In genomic region chr5:10524376-10525123, GRCh38 we compare ENCODE assay signal across 12 cellular contexts. TPM values are rescaled to one million over a fixed set of nuclear protein-coding genes. Genes with fewer than 3 reads are reported as not detected.
DNase-seq lines count a peak whose midpoint lies in the region; ATAC-seq and TF ChIP-seq lines count a peak whose summit lies in the region.
"Had no signal": no experiment of that assay in that cellular context is flagged by ENCODE, and none has a peak within 500 bp of the region (broad histone marks: within the 10 kb centered on the region; RNA-seq: fewer than 3 reads in every experiment).

No MANE protein-coding gene starts in this region.

- no peak overlapping the region for H3K9ac ChIP-seq in mesendoderm (ENCODE audit: low read length)

- DNase-seq in A172 (ENCODE audit: low spot score) (peak; percentile 85), WERI-Rb-1 (peak; percentile 99), hypothalamus (lab: John Stamatoyannopoulos, UW) (peak in 38 of 51 donors; percentile 6 to 81 (median 55)), mesendoderm (no peak), SK-N-DZ (ENCODE audit: low spot score) (no peak)
- DNase-seq in stimulated activated naive CD4-positive, alpha-beta T cell treated with Interleukin-2 at 50 U/mL for 16 hours (lab: John Stamatoyannopoulos, UW) = no peak
- DNase-seq: colonic mucosa, kidney, OCI-M1 had no signal

- H2BK15ac ChIP-seq in mesendoderm (replicated peaks; ENCODE audit: low read depth) = no peak overlapping the region

- WGBS in mesendoderm (ENCODE audit: extremely low coverage, insufficient coverage, low lambda C conversion rate) = no CpG with 5 or more reads among the region's 19 CpGs

- no peak overlapping the region for H3K4me2 ChIP-seq in mesendoderm (ENCODE audit: low read length)

- no peak overlapping the region for H2BK120ac ChIP-seq in mesendoderm (ENCODE audit: low read depth, low read length)

- no peak for TF ChIP-seq CTCF in WERI-Rb-1 (IDR thresholded peaks at IDR 0.05; ENCODE audit: low read depth, low read length)

- H3K18ac ChIP-seq in mesendoderm (ENCODE audit: low read length) = no peak overlapping the region

- no peak overlapping the region for H3K4ac ChIP-seq in mesendoderm (ENCODE audit: low read depth, low read length)

- H2AK5ac ChIP-seq in mesendoderm (ENCODE audit: low read length) = no peak overlapping the region

- no peak overlapping the region for H4K8ac ChIP-seq in mesendoderm (ENCODE audit: low read depth, low read length)

- no peak overlapping the region for H3K56ac ChIP-seq in mesendoderm (ENCODE audit: low read length)

- H3K4me1 ChIP-seq in mesendoderm (ENCODE audit: control insufficient read depth, low read depth, low read length) = no peaks in the 10 kb centered on the region
- H3K4me1 ChIP-seq: colonic mucosa had no signal

- no peaks in the 10 kb centered on the region for H3K79me2 ChIP-seq in mesendoderm (ENCODE audit: control insufficient read depth, insufficient read depth, low read length)

- H2BK5ac ChIP-seq in mesendoderm (ENCODE audit: low read length) = no peak overlapping the region

- peak overlapping the region; percentile 91 for H3K27ac ChIP-seq in WERI-Rb-1
- H3K27ac ChIP-seq in mesendoderm (ENCODE audit: low read depth, low read length) = no peak overlapping the region
- H3K27ac ChIP-seq: colonic mucosa had no signal

- H4K5ac ChIP-seq in mesendoderm (ENCODE audit: low read length) = no peak overlapping the region

- H3K9me3 ChIP-seq in WERI-Rb-1 (ENCODE audit: severe bottlenecking) = peaks cover 21% of the 10 kb centered on the region
- H3K9me3 ChIP-seq: colonic mucosa had no signal

- no peak overlapping the region for H3K23ac ChIP-seq in mesendoderm (ENCODE audit: low read length)

- no peaks in the 10 kb centered on the region for H3K27me3 ChIP-seq in WERI-Rb-1 (ENCODE audit: insufficient read depth, low read depth, severe bottlenecking)
- no peaks in the 10 kb centered on the region for H3K27me3 ChIP-seq in mesendoderm (ENCODE audit: insufficient read depth, low read length, poor library complexity)
- H3K27me3 ChIP-seq: colonic mucosa had no signal

- ATAC-seq in HG03095 (IDR thresholded peaks at IDR 0.05; ENCODE audit: unreplicated experiment) = peak; percentile 9
- ATAC-seq in HG03565 (IDR thresholded peaks at IDR 0.05; ENCODE audit: unreplicated experiment) = no peak
- ATAC-seq: K562 had no signal

- H3K4me3 ChIP-seq in WERI-Rb-1 (ENCODE audit: low read depth, low read length) = peak overlapping the region; percentile 33
- no peak overlapping the region for H3K4me3 ChIP-seq in mesendoderm (ENCODE audit: low read length)
- H3K4me3 ChIP-seq: colonic mucosa, K562 had no signal

- H3K79me1 ChIP-seq in mesendoderm (ENCODE audit: low read length) = no peaks in the 10 kb centered on the region

- no peaks in the 10 kb centered on the region for H3K36me3 ChIP-seq in WERI-Rb-1
- no peaks in the 10 kb centered on the region for H3K36me3 ChIP-seq in mesendoderm (ENCODE audit: control insufficient read depth, insufficient read depth, low read length)
- H3K36me3 ChIP-seq: colonic mucosa had no signal

RNA-seq across cellular contexts. Expression of gene ANKRD33B, which starts 39.3 kb away (rescaled TPM):
- 1.2 and 2.3 TPM in 2 replicates for total RNA-seq in A172 (2014; rRNA removed; shearing (Covaris generic))
- polyA plus RNA-seq in mesendoderm (2013, experiment 1 of 2) = 4.1 TPM
- polyA plus RNA-seq in mesendoderm (2013, experiment 2 of 2) = 4.1 TPM
- 0.73 and 0.74 TPM in 2 replicates for polyA plus RNA-seq in SK-N-DZ (2014; cell fraction: cytosol; rRNA removed)
- polyA plus RNA-seq in SK-N-DZ (2014; cell fraction: nucleus; rRNA removed) = 0.38 and 0.95 TPM in 2 replicates

Comparison
In these comparisons a context has a peak if more than half of its experiments do, and no peak if none do; other contexts are left out.
1. DNase-seq: peak in A172 (single experiment), WERI-Rb-1 (single experiment) and hypothalamus (38 of 51); none in stimulated activated naive CD4-positive, alpha-beta T cell treated with Interleukin-2 at 50 U/mL for 16 hours (single experiment), mesendoderm (single experiment) and SK-N-DZ (single experiment).